ENCODE assay signal across 20 cellular contexts in the genomic region with DNA sequence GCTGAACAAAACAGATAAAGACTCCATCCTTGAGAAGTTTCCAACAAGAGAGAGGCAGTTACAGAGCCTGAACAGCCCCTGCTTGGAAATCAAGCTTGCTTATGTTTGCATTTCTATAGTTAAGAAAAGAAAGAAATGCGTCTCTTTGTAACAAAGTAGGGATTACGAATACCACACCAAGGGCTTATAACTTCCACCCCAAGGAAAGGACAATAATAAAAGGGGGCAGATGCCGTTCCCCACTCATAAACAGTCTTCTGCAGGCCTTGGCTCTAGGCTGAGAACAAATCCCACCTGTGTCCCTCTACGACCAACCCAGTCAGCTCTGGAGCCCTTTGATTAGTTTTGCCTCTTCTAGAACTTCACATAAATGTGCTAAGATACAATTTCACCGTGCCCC.
"Had no signal": no experiment of that assay in that cellular context is flagged by ENCODE, and none has a peak within 500 bp of the region (broad histone marks: within the 10 kb centered on the region; RNA-seq: fewer than 3 reads in every experiment).

No MANE protein-coding gene starts in this region.

- DNase-seq: effector memory CD8-positive, alpha-beta T cell; gastrocnemius medialis; glutamatergic neuron; kidney; left cardiac atrium; left ventricle myocardium superior; mesenchymal stem cell; midbrain; posterior cingulate gyrus; spleen; stimulated activated CD4-positive, alpha-beta T cell treated with anti-CD3 and anti-CD28 coated beads, Interleukin-2, amount 100 ng/mL, for 24 hours; stimulated activated CD4-positive, alpha-beta T cell treated with anti-CD3 and anti-CD28 coated beads, Interleukin-4, amount 100 ng/mL, for 4 hours; stimulated activated naive CD4-positive, alpha-beta T cell; stomach; substantia nigra; transverse colon had no signal

- H3K27me3 Mint-ChIP-seq: dendritic cell treated with granulocyte-macrophage colony-stimulating factor and Interleukin-4, amounts not matched to agents 40 ng/mL and 50 ng/mL, for 4 days; effector memory CD8-positive, alpha-beta T cell had no signal

- ATAC-seq: effector memory CD8-positive, alpha-beta T cell; gastrocnemius medialis; left ventricle myocardium superior had no signal

- H3K27me3 ChIP-seq: esophagus muscularis mucosa, gastrocnemius medialis, spleen, stomach, transverse colon had no signal

- H3K9me3 Mint-ChIP-seq: dendritic cell treated with granulocyte-macrophage colony-stimulating factor and Interleukin-4, amounts not matched to agents 40 ng/mL and 50 ng/mL, for 4 days; effector memory CD8-positive, alpha-beta T cell had no signal

- H3K27ac ChIP-seq: esophagus muscularis mucosa, gastrocnemius medialis, spleen, stomach, thoracic aorta, transverse colon had no signal

- H3K9me3 ChIP-seq: esophagus muscularis mucosa, gastrocnemius medialis, spleen, stomach, thoracic aorta, transverse colon had no signal

- H3K27ac Mint-ChIP-seq: dendritic cell treated with granulocyte-macrophage colony-stimulating factor and Interleukin-4, amounts not matched to agents 40 ng/mL and 50 ng/mL, for 4 days; effector memory CD8-positive, alpha-beta T cell had no signal

- H3K36me3 ChIP-seq: esophagus muscularis mucosa, gastrocnemius medialis, thoracic aorta, transverse colon had no signal

- H3K4me1 ChIP-seq: gastrocnemius medialis, spleen, stomach, transverse colon had no signal

- H3K4me3 ChIP-seq: esophagus muscularis mucosa, gastrocnemius medialis, lung, spleen, stomach, thoracic aorta, transverse colon had no signal

- H3K4me3 Mint-ChIP-seq: dendritic cell treated with granulocyte-macrophage colony-stimulating factor and Interleukin-4, amounts not matched to agents 40 ng/mL and 50 ng/mL, for 4 days; effector memory CD8-positive, alpha-beta T cell had no signal
